Comparison of ENCODE assay signal across 21 cellular contexts in genomic region chr3:24505678-24506560, GRCh38. TPM values are rescaled to one million over a fixed set of nuclear protein-coding genes. Genes with fewer than 3 reads are reported as not detected.
DNase-seq lines count a peak whose midpoint lies in the region; TF ChIP-seq lines count a peak whose summit lies in the region.
"Had no signal": no experiment of that assay in that cellular context is flagged by ENCODE, and none has a peak within 500 bp of the region (broad histone marks: within the 10 kb centered on the region; RNA-seq: fewer than 3 reads in every experiment).

No MANE protein-coding gene starts in this region.

- TF ChIP-seq CTCF in fibroblast of the aortic adventitia (IDR thresholded peaks at IDR 0.05; ENCODE audit: insufficient read depth, low read length) = no peak
- no peak for TF ChIP-seq CTCF in parathyroid adenoma (IDR thresholded peaks at IDR 0.05)

- peaks cover 24% of the 10 kb centered on the region for H3F3A ChIP-seq in GM23248 (ENCODE audit: insufficient read depth)

- no peaks in the 10 kb centered on the region for H3K9me2 ChIP-seq in GM23248 (ENCODE audit: insufficient read depth)

- no peak overlapping the region for H3K27ac ChIP-seq in GM23248
- H3K27ac ChIP-seq in parathyroid adenoma = no peak overlapping the region
- H3K27ac ChIP-seq: A549, BLaER1, Peyer's patch had no signal

- in situ Hi-C loops in GM23248 (cut with MboI) = no loop called here

- WGBS in GM23248 (ENCODE audit: low coverage in 1 of 2, low lambda C conversion rate in 2 of 2, missing lambda C conversion rate in 2 of 2), 2 experiments = 61 to 65% methylated on average over 7 of the region's 7 CpGs

- H3K79me2 ChIP-seq in GM23248 (ENCODE audit: insufficient read depth) (no peaks in the 10 kb centered on the region), parathyroid adenoma (no peaks in the 10 kb centered on the region)

- H3K27me3 ChIP-seq in GM23248 (replicated peaks; ENCODE audit: insufficient read depth) = no peaks in the 10 kb centered on the region
- no peaks in the 10 kb centered on the region for H3K27me3 ChIP-seq in adipocyte (replicated peaks; ENCODE audit: control insufficient read depth, insufficient read depth, low read length)
- no peaks in the 10 kb centered on the region for H3K27me3 ChIP-seq in parathyroid adenoma (ENCODE audit: control insufficient read depth, insufficient read depth, low read length)
- H3K27me3 ChIP-seq: BLaER1, gastrocnemius medialis, Peyer's patch had no signal

- H3K9ac ChIP-seq in GM23248 = no peak overlapping the region
- H3K9ac ChIP-seq in adipocyte (ENCODE audit: low read length) = no peak overlapping the region
- H3K9ac ChIP-seq in parathyroid adenoma = no peak overlapping the region
- H3K9ac ChIP-seq: BLaER1 had no signal

- DNase-seq in GM23248 (peak; percentile 48), adipocyte (ENCODE audit: low read depth) (peak; percentile 51), fibroblast of the aortic adventitia (ENCODE audit: low read depth) (peak; percentile 6), DMS153 (lab: John Stamatoyannopoulos, UW) (no peak), KG1 (lab: John Stamatoyannopoulos, UW) (no peak), dedifferentiated amniotic fluid mesenchymal stem cell (ENCODE audit: extremely low spot score) (no peak)
- no peak for DNase-seq in activated CD8-positive, alpha-beta memory T cell treated with anti-CD3 and anti-CD28 coated beads for 24 hours
- DNase-seq: activated CD8-positive, alpha-beta T cell treated with anti-CD3 and anti-CD28 coated beads for 36 hours; activated effector memory CD4-positive, alpha-beta T cell treated with anti-CD3 and anti-CD28 coated beads, Interleukin-2, amount 50 U/mL, for 16 hours; activated T-cell treated with anti-CD3 and anti-CD28 coated beads for 4 hours; gastrocnemius medialis; H7; NCI-H1105; NCI-H2029 treated with DMSO at 0.1 percent for 48 hours; NCI-H226; nucleus accumbens; Peyer's patch; stimulated activated naive CD8-positive, alpha-beta T cell treated with anti-CD3 and anti-CD28 coated beads, Interleukin-15, amount 100 ng/mL, for 72 hours had no signal

- H3K4me2 ChIP-seq in GM23248 (ENCODE audit: unreplicated experiment) (no peak overlapping the region), parathyroid adenoma (ENCODE audit: low read length) (no peak overlapping the region)
- H3K4me2 ChIP-seq: A549, BLaER1 had no signal

- H2AFZ ChIP-seq in GM23248 (no peak overlapping the region), parathyroid adenoma (peak overlapping the region; percentile 4)

- H4K20me1 ChIP-seq in GM23248 (ENCODE audit: insufficient read depth) = no peaks in the 10 kb centered on the region
- H4K20me1 ChIP-seq: BLaER1 had no signal

- H3K36me3 ChIP-seq in GM23248 (ENCODE audit: low read depth) = no peaks in the 10 kb centered on the region
- no peaks in the 10 kb centered on the region for H3K36me3 ChIP-seq in adipocyte (ENCODE audit: control insufficient read depth, insufficient read depth, low read length, severe bottlenecking)
- no peaks in the 10 kb centered on the region for H3K36me3 ChIP-seq in parathyroid adenoma (ENCODE audit: control insufficient read depth, insufficient read depth, low read length)
- H3K36me3 ChIP-seq: BLaER1, gastrocnemius medialis, Peyer's patch had no signal

- no peaks in the 10 kb centered on the region for H3K9me3 ChIP-seq in GM23248 (ENCODE audit: low read depth)
- H3K9me3 ChIP-seq in adipocyte (ENCODE audit: control insufficient read depth, low read length) = no peaks in the 10 kb centered on the region
- no peaks in the 10 kb centered on the region for H3K9me3 ChIP-seq in parathyroid adenoma (ENCODE audit: control insufficient read depth, low read length)
- H3K9me3 ChIP-seq: A549, BLaER1, gastrocnemius medialis, Peyer's patch had no signal

- H3K4me1 ChIP-seq in GM23248 (ENCODE audit: insufficient read depth) (peaks cover 30% of the 10 kb centered on the region), adipocyte (ENCODE audit: control insufficient read depth, insufficient read depth, low read length) (peaks cover 27% of the 10 kb centered on the region), parathyroid adenoma (peaks cover 15% of the 10 kb centered on the region)
- H3K4me1 ChIP-seq: Peyer's patch had no signal

- H3K4me3 ChIP-seq in GM23248 = no peak overlapping the region
- H3K4me3 ChIP-seq in adipocyte (ENCODE audit: low read length) = no peak overlapping the region
- no peak overlapping the region for H3K4me3 ChIP-seq in fibroblast of the aortic adventitia (ENCODE audit: low read depth, low read length)
- no peak overlapping the region for H3K4me3 ChIP-seq in parathyroid adenoma (ENCODE audit: low read depth, low read length)
- H3K4me3 ChIP-seq: A549, BLaER1, gastrocnemius medialis, Peyer's patch had no signal

RNA-seq across cellular contexts. Expression of gene THRB, which starts 11.3 kb away (rescaled TPM):
- 2.9 and 5.1 TPM in 2 replicates for total RNA-seq in GM23248 (2014; rRNA removed; shearing (Covaris generic))
- polyA plus RNA-seq in GM23248 (2016; fragmentation: Nextera tagmentation; extraction: Ambion mirVana) = 3.3 and 3.9 TPM in 2 replicates
- 4.7 and 8.7 TPM in 2 replicates for total RNA-seq in fibroblast of the aortic adventitia (ENCODE audit: low replicate concordance)
- total RNA-seq: activated CD8-positive, alpha-beta T cell treated with anti-CD3 and anti-CD28 coated beads for 36 hours had no signal

Comparison
In these comparisons a context has a peak if more than half of its experiments do, and no peak if none do; other contexts are left out.
1. DNase-seq: peak in GM23248 (single experiment), adipocyte (single experiment) and fibroblast of the aortic adventitia (single experiment); none in activated CD8-positive, alpha-beta memory T cell treated with anti-CD3 and anti-CD28 coated beads for 24 hours (single experiment), DMS153 (single experiment), KG1 (single experiment) and dedifferentiated amniotic fluid mesenchymal stem cell (single experiment).